In genomic region chr6:53205778-53206177, GRCh38 we compare ENCODE assay signal across 30 cellular contexts. TPM values are rescaled to one million over a fixed set of nuclear protein-coding genes. Genes with fewer than 3 reads are reported as not detected.
"Had no signal": no experiment of that assay in that cellular context is flagged by ENCODE, and none has a peak within 500 bp of the region (broad histone marks: within the 10 kb centered on the region; RNA-seq: fewer than 3 reads in every experiment).

No MANE protein-coding gene starts in this region.

- H3K4me3 ChIP-seq: cardiac muscle cell, MG63, SJSA1 had no signal

- H3K9me3 ChIP-seq: MG63, SJSA1 had no signal

- H3K27me3 ChIP-seq: brain microvascular endothelial cell, cardiac muscle cell, MG63, SJSA1 had no signal

- FAIRE-seq: RCC 7860 had no signal

- H3K27ac ChIP-seq: brain microvascular endothelial cell, cardiac muscle cell, SJSA1 had no signal

- H3K4me1 ChIP-seq: SJSA1 had no signal

- DNase-seq: activated CD4-positive, alpha-beta memory T cell treated with anti-CD3 and anti-CD28 coated beads, Interleukin-2, amount 10 ng/mL, durations not matched to agents 7 days and 5 days; activated CD4-positive, alpha-beta T cell treated with anti-CD3 and anti-CD28 coated beads, Interleukin-2, amount 10 ng/mL, durations not matched to agents 7 days and 5 days; activated CD4-positive, CD25-positive, alpha-beta regulatory T cell; activated gamma-delta T cell treated with Interleukin-2 at 50 U/mL for 16 hours; activated naive CD4-positive, alpha-beta T cell treated with anti-CD3 and anti-CD28 coated beads, Interleukin-2, amount 10 ng/mL, durations not matched to agents 7 days and 5 days; activated naive CD8-positive, alpha-beta T cell treated with anti-CD3 and anti-CD28 coated beads for 36 hours; activated T-cell treated with anti-CD3 and anti-CD28 coated beads for 4 hours; activated T-cell treated with anti-CD3 and anti-CD28 coated beads, Interleukin-2, amount 50 U/mL, for 48 hours; brain microvascular endothelial cell; KG1; MG63; MV-4-11; NCI-H1092 treated with DMSO at 0.1 percent for 48 hours; NCI-H1417 treated with DMSO at 0.1 percent for 48 hours; NCI-H1694; NCI-H2029; NCI-H2107; NCI-H2171 treated with DMSO at 0.1 percent for 48 hours; NCI-H345; NCI-H510A; NCI-H69; PC-3; SHP77; SW 1271 had no signal

- ATAC-seq: activated T-helper 17 cell treated with anti-CD3 and anti-CD28 coated beads, Interleukin-2, amount 50 U/mL, for 72 hours; PC-3; SK-N-SH treated with all-trans-retinoic acid at 6 μM for 48 hours had no signal

- H3K36me3 ChIP-seq: brain microvascular endothelial cell, cardiac muscle cell, MG63, SJSA1 had no signal

RNA-seq across cellular contexts. Expression of gene GCM1, which starts 57.1 kb away (rescaled TPM):
- total RNA-seq: activated CD4-positive, alpha-beta T cell treated with anti-CD3 and anti-CD28 coated beads, Interleukin-2, amount 10 ng/mL, durations not matched to agents 7 days and 5 days; activated naive CD8-positive, alpha-beta T cell treated with anti-CD3 and anti-CD28 coated beads for 36 hours; cardiac muscle cell; PC-3; SJSA1 had no signal
- polyA plus RNA-seq: cardiac muscle cell, IgD-negative memory B cell had no signal
